Comparison of ENCODE assay signal across 22 cellular contexts in the genomic region with DNA sequence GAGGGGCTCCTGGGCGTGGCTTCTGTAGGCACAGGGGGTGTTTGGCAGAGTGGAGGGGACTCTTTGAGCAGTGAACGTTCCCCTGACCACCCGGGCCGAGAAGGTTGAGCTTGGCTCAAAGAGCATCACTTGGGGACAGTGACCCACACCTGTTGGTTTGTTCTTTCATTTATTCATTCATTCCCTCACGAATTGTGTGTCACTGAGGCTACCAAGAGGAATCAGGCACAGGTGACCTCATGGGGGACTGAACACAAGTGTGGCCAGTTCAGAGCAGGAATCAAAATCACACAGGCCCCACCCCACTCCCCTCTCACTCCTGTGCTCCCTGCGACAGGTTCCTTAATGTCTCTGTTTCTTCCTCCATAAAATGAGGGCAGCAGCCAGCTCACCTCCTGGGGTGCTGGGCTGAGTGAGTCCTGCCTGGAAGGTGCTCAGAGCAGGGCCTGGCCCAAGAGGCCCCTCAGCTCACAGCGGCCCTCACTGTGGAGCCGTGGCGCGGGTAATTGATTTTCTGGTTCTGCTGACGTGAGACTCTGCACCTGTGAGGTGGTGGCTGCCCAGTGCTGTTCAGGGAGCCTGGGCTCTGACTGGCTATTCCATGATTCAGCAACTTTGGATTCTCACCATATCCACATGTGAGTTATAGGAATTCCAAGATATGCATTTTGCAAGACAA.
"Had no signal": no experiment of that assay in that cellular context is flagged by ENCODE, and none has a peak within 500 bp of the region (broad histone marks: within the 10 kb centered on the region; RNA-seq: fewer than 3 reads in every experiment).

No MANE protein-coding gene starts in this region.

- H3K27ac Mint-ChIP-seq: activated naive CD4-positive, alpha-beta T cell treated with anti-CD3 and anti-CD28 coated beads, Interleukin-2, amount 50 U/mL, for 24 hours; dendritic cell treated with granulocyte-macrophage colony-stimulating factor and Interleukin-4, amounts not matched to agents 40 ng/mL and 50 ng/mL, for 4 days; nephron progenitor cell had no signal

- ATAC-seq: body of pancreas; left ventricle myocardium superior; stimulated activated naive CD8-positive, alpha-beta T cell treated with anti-CD3 and anti-CD28 coated beads, Interleukin-15, Interleukin-2, amounts not matched to agents 100 U/mL and 50 U/mL, for 24 hours had no signal

- DNase-seq: activated CD4-positive, alpha-beta T cell treated with anti-CD3 and anti-CD28 coated beads for 1 hour; activated CD4-positive, alpha-beta T cell treated with anti-CD3 and anti-CD28 coated beads, Interleukin-2, amount 50 U/mL, for 1 hour; activated gamma-delta T cell treated with Interleukin-2 at 50 U/mL for 16 hours; activated T-cell treated with anti-CD3 and anti-CD28 coated beads, Interleukin-2, amount 50 U/mL, for 1 hour; anterior cingulate cortex; body of pancreas; caudate nucleus; effector CD8-positive, alpha-beta T cell; erythroblast; foreskin melanocyte; hippocampal formation; left ventricle myocardium superior; mammary epithelial cell; midbrain; nephron progenitor cell; retina; stimulated activated CD4-positive, alpha-beta T cell treated with anti-CD3 and anti-CD28 coated beads, Interleukin-4, amount 100 ng/mL, for 24 hours; stimulated activated naive CD8-positive, alpha-beta T cell treated with anti-CD3 and anti-CD28 coated beads, Interleukin-15, Interleukin-2, amounts not matched to agents 100 U/mL and 50 U/mL, for 24 hours; T-helper 1 cell had no signal

- H3K9me3 Mint-ChIP-seq: activated naive CD4-positive, alpha-beta T cell treated with anti-CD3 and anti-CD28 coated beads, Interleukin-2, amount 50 U/mL, for 24 hours; dendritic cell treated with granulocyte-macrophage colony-stimulating factor and Interleukin-4, amounts not matched to agents 40 ng/mL and 50 ng/mL, for 4 days; nephron progenitor cell had no signal

- H3K4me3 Mint-ChIP-seq: activated naive CD4-positive, alpha-beta T cell treated with anti-CD3 and anti-CD28 coated beads, Interleukin-2, amount 50 U/mL, for 24 hours; dendritic cell treated with granulocyte-macrophage colony-stimulating factor and Interleukin-4, amounts not matched to agents 40 ng/mL and 50 ng/mL, for 4 days; nephron progenitor cell had no signal

- FAIRE-seq: TTC549 had no signal

- H3K27me3 ChIP-seq: body of pancreas had no signal

- H3K9me3 ChIP-seq: body of pancreas had no signal

- H3K4me3 ChIP-seq: body of pancreas had no signal

- H3K36me3 Mint-ChIP-seq: activated naive CD4-positive, alpha-beta T cell treated with anti-CD3 and anti-CD28 coated beads, Interleukin-2, amount 50 U/mL, for 24 hours had no signal
